ENCODE assay signal across 9 cellular contexts in the genomic region with DNA sequence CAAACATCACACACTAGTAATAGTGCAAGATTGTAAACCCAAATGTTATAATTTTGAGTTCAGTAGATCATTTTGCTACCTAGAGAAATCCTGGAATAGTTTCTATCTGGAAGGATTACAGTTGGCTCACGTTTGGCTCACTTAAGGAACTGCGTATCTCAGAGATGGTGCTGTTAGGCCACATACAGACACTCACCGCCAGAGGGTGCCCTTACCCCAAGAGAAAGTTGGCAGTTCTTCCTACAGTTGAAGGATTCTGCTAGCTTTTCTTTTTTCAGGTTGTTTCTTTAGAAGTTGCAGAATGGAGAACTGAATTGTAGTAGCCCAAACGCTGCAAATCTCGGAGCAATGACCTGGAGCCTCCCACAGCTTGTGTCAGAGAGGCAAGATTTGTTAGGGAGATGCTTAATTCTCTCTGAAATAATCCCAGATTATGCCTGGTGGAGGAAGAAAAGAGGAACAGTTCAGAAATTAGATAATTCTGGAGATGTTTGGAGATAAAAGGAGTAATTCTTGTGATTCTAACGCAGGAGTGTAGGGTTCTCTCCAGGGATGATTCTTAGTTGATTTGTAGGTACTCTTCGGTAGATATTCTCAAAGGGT.
A peak's percentile ranks its signal among the peaks of the same experiment; 100 is the strongest.
DNase-seq lines count a peak whose midpoint lies in the region; ATAC-seq and TF ChIP-seq lines count a peak whose summit lies in the region.
"Had no signal": no experiment of that assay in that cellular context is flagged by ENCODE, and none has a peak within 500 bp of the region (broad histone marks: within the 10 kb centered on the region; RNA-seq: fewer than 3 reads in every experiment).

No MANE protein-coding gene starts in this region.

- ATAC-seq in left ventricle myocardium superior = peak; percentile 73
- no peak for ATAC-seq in GM19397 (IDR thresholded peaks at IDR 0.05; ENCODE audit: unreplicated experiment)

- no peaks in the 10 kb centered on the region for H3K4me1 ChIP-seq in adrenal gland (replicated peaks in 1 of 2)

- H3K4me3 Mint-ChIP-seq in HFFc6 = no peak overlapping the region

- H3K9me3 ChIP-seq in adrenal gland (replicated peaks in 1 of 3) = no peaks in the 10 kb centered on the region

- H3K27me3 ChIP-seq in adrenal gland = no peaks in the 10 kb centered on the region

- no peak overlapping the region for H3K27ac Mint-ChIP-seq in HFFc6

- no peak for TF ChIP-seq POLR2A in adrenal gland (IDR thresholded peaks at IDR 0.05)

- H3K4me1 Mint-ChIP-seq in HFFc6 (ENCODE audit: low read depth) = no peaks in the 10 kb centered on the region

- no peaks in the 10 kb centered on the region for H3K9me3 Mint-ChIP-seq in HFFc6

- no peaks in the 10 kb centered on the region for H3K36me3 ChIP-seq in adrenal gland (replicated peaks in 1 of 2)

- no peaks in the 10 kb centered on the region for H3K36me3 Mint-ChIP-seq in HFFc6 (ENCODE audit: low read depth)

- no peak overlapping the region for H3K27ac ChIP-seq in adrenal gland
- H3K27ac ChIP-seq: skin epidermis had no signal

- intact Hi-C loops in adrenal gland (cut with DNase I) = loop anchor here in 1 of 2 donors (10.0 kb wide), 1 partner anchor 470 kb away; no protein-coding TSS in a partner anchor
- intact Hi-C loops in left ventricle myocardium superior (cut with micrococcal nuclease) = loop anchor here (5.0 to 10.0 kb wide), 2 partner anchors 470 to 507 kb away; no protein-coding TSS in a partner anchor

- WGBS in adrenal gland, 4 donors = 15 to 21% (median 17%) methylated on average over 7 of the region's 7 CpGs

- H3K4me3 ChIP-seq in adrenal gland = no peak overlapping the region
- H3K4me3 ChIP-seq: skin epidermis had no signal

- H3K27me3 Mint-ChIP-seq in HFFc6 (ENCODE audit: insufficient read depth) = no peaks in the 10 kb centered on the region; the same call in 1 of the 2 replicates

- DNase-seq in HFFc6 (peak; percentile 56), NAMALWA (ENCODE audit: low spot score) (peak; percentile 87), SKM-1 (lab: John Stamatoyannopoulos, UW; ENCODE audit: unreplicated experiment) (peak; percentile 78), adrenal gland (peak; percentile 66 to 93 (median 81)), left ventricle myocardium superior (peak; percentile 77), retina (peak; percentile 74)

- TF ChIP-seq CTCF in GM12874 (IDR thresholded peaks at IDR 0.05; ENCODE audit: insufficient read depth, low read depth, low read length) (peak; percentile 81), HFFc6 (IDR thresholded peaks at IDR 0.05) (peak; percentile 91), adrenal gland (IDR thresholded peaks at IDR 0.05) (peak; percentile 65 to 81 (median 74))
